ENCODE assay signal across 1 cellular context in genomic region chrX:72714471-72714916, GRCh38.
TF ChIP-seq lines count a peak whose summit lies in the region.

No MANE protein-coding gene starts in this region.

TF ChIP-seq in HEK293, 187 proteins besides CTCF, POLR2A, EP300 and RAD21 (continued from another document):
- no peak for TF ChIP-seq PRDM2 (tag by site-specific recombination; IDR thresholded peaks at IDR 0.05; ENCODE audit: borderline replicate concordance)
- TF ChIP-seq ZNF76 (tag by site-specific recombination; IDR thresholded peaks at IDR 0.05; ENCODE audit: borderline replicate concordance, low read depth) = peak; percentile 2; the same call in 1 of the 2 replicates
- peak; percentile 38 for TF ChIP-seq PRDM10 (tag by site-specific recombination; IDR thresholded peaks at IDR 0.05)
- TF ChIP-seq ZNF140 (tag by site-specific recombination; IDR thresholded peaks at IDR 0.05) = no peak
- no peak for TF ChIP-seq ZNF658 (tag by site-specific recombination; IDR thresholded peaks at IDR 0.05)
- 0 out of 2 replicates have a peak, but pooled peaks have one; percentile 17 for TF ChIP-seq ZNF660 (tag by site-specific recombination; IDR thresholded peaks at IDR 0.05)
- peak; percentile 20; the same call in 1 of the 2 replicates for TF ChIP-seq ZBTB11 (tag by site-specific recombination; conservative IDR thresholded peaks at IDR 0.05; ENCODE audit: low read depth)
- TF ChIP-seq ZNF600 (tag by site-specific recombination; IDR thresholded peaks at IDR 0.05) = 0 out of 2 replicates have a peak, but pooled peaks have one; percentile 31
- peak; percentile 10; the same call in 1 of the 2 replicates for TF ChIP-seq ZBTB17 (tag by site-specific recombination; IDR thresholded peaks at IDR 0.05)
- TF ChIP-seq ZNF677 (tag by site-specific recombination; IDR thresholded peaks at IDR 0.05) = no peak
- TF ChIP-seq ZBTB6 (tag by site-specific recombination; IDR thresholded peaks at IDR 0.05) = no peak
- no peak for TF ChIP-seq ZNF311 (tag by site-specific recombination; IDR thresholded peaks at IDR 0.05; ENCODE audit: borderline replicate concordance)
- peak; percentile 81 for TF ChIP-seq ZNF341 (tag by site-specific recombination; IDR thresholded peaks at IDR 0.05; ENCODE audit: low read depth)
- TF ChIP-seq ZNF548 (tag by site-specific recombination; IDR thresholded peaks at IDR 0.05) = no peak
- TF ChIP-seq PATZ1 (tag by site-specific recombination; IDR thresholded peaks at IDR 0.05) = no peak
- no peak for TF ChIP-seq MEIS1 (CRISPR knock-in tag; IDR thresholded peaks at IDR 0.05; ENCODE audit: borderline replicate concordance)
- no peak for TF ChIP-seq IKZF3 (tag by site-specific recombination; IDR thresholded peaks at IDR 0.05)
- no peak for TF ChIP-seq ZNF211 (tag by site-specific recombination; IDR thresholded peaks at IDR 0.05; ENCODE audit: low read depth)
- no peak for TF ChIP-seq ZNF521 (tag by site-specific recombination; IDR thresholded peaks at IDR 0.05)
- TF ChIP-seq YY1 (tag by site-specific recombination; IDR thresholded peaks at IDR 0.05) = no peak
- 0 out of 2 replicates have a peak, but pooled peaks have one; percentile 5 for TF ChIP-seq FEZF1 (tag by site-specific recombination; IDR thresholded peaks at IDR 0.05)
- no peak for TF ChIP-seq ZXDB (tag by site-specific recombination; IDR thresholded peaks at IDR 0.05)
- no peak for TF ChIP-seq PRDM4 (tag by site-specific recombination; IDR thresholded peaks at IDR 0.05)
- TF ChIP-seq ZNF175 (tag by site-specific recombination; IDR thresholded peaks at IDR 0.05) = no peak
- no peak for TF ChIP-seq ZNF433 (tag by site-specific recombination; IDR thresholded peaks at IDR 0.05; ENCODE audit: low read depth)
